1 cellular context compared by ENCODE assay signal in the genomic region with DNA sequence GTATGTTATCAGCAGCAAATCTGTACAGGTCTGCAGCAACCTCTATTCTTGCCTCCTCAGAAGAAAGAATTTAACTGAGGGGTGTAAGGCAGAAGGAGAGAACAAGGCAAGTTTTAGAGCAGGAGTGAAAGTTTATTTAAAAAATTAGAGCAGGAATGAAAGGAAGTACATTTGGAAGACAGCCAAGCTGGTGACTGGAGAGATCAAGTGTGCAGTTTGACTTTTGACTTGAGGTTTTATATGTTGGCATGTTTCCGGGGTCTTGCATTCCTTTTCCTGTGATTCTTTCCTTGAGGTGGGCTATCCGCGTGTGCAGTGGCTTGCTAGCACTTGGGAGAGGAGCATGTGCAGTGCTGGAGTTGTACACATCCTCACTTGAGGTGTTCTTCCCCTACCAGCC.
TF ChIP-seq lines count a peak whose summit lies in the region.

No MANE protein-coding gene starts in this region.

TF ChIP-seq in endothelial cell of umbilical vein, 7 proteins besides CTCF, POLR2A, EP300 and RAD21:
- TF ChIP-seq, protein P1, sequence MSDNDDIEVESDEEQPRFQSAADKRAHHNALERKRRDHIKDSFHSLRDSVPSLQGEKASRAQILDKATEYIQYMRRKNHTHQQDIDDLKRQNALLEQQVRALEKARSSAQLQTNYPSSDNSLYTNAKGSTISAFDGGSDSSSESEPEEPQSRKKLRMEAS (IDR thresholded peaks at IDR 0.05; ENCODE audit: insufficient read depth, insufficient read length): no peak
- TF ChIP-seq MYC (IDR thresholded peaks at IDR 0.05; ENCODE audit: low read depth, low read length): no peak
- no peak for TF ChIP-seq FOS (IDR thresholded peaks at IDR 0.05; ENCODE audit: borderline replicate concordance, insufficient read depth, low read length)
TF ChIP-seq in endothelial cell of umbilical vein: peak in this region for 0.
